In genomic region chr7:144028547-144028946, GRCh38 we compare ENCODE assay signal across 35 cellular contexts. TPM values are rescaled to one million over a fixed set of nuclear protein-coding genes. Genes with fewer than 3 reads are reported as not detected.
"Had no signal": no experiment of that assay in that cellular context is flagged by ENCODE, and none has a peak within 500 bp of the region (broad histone marks: within the 10 kb centered on the region; RNA-seq: fewer than 3 reads in every experiment).

No MANE protein-coding gene starts in this region.

- H3K4me2 ChIP-seq: neural progenitor cell, smooth muscle cell had no signal

- H3K36me3 Mint-ChIP-seq: natural killer cell; neural progenitor cell; stimulated activated memory B cell treated with anti-CD40 and anti-IgM and Interleukin-4, amounts not matched to agents 10 μg/mL and 1 μg/mL and 100 μg/mL, for 72 hours; type B pancreatic cell had no signal

- H3K9ac ChIP-seq: neural progenitor cell, parathyroid adenoma had no signal

- H3K27ac ChIP-seq: neural progenitor cell, ovary, parathyroid adenoma, psoas muscle, skin epidermis, spleen, suprapubic skin, testis, tibial artery, transverse colon, upper lobe of right lung, uterus had no signal

- H3K4me3 Mint-ChIP-seq: natural killer cell; nephron; neural progenitor cell; stimulated activated memory B cell treated with anti-CD40 and anti-IgM and Interleukin-4, amounts not matched to agents 10 μg/mL and 1 μg/mL and 100 μg/mL, for 72 hours; stimulated activated naive CD8-positive, alpha-beta T cell treated with anti-CD3 and anti-CD28 coated beads, Interleukin-15, amount 100 ng/mL, for 72 hours; type B pancreatic cell had no signal

- H3K27me3 ChIP-seq: neural progenitor cell, ovary, spleen, suprapubic skin, testis, tibial artery, transverse colon, upper lobe of right lung, uterus had no signal

- H3K27ac Mint-ChIP-seq: natural killer cell; nephron; neural progenitor cell; progenitor cell of endocrine pancreas; stimulated activated memory B cell treated with anti-CD40 and anti-IgM and Interleukin-4, amounts not matched to agents 10 μg/mL and 1 μg/mL and 100 μg/mL, for 72 hours; stimulated activated naive CD8-positive, alpha-beta T cell treated with anti-CD3 and anti-CD28 coated beads, Interleukin-15, amount 100 ng/mL, for 72 hours; type B pancreatic cell had no signal

- H3K4me1 Mint-ChIP-seq: natural killer cell; nephron; neural progenitor cell; stimulated activated memory B cell treated with anti-CD40 and anti-IgM and Interleukin-4, amounts not matched to agents 10 μg/mL and 1 μg/mL and 100 μg/mL, for 72 hours had no signal

- DNase-seq: natural killer cell; occipital lobe; ovary; psoas muscle; right cardiac atrium; spleen; stimulated activated CD4-positive, alpha-beta T cell treated with anti-CD3 and anti-CD28 coated beads, Interleukin-12 subunit alpha, Interleukin-12 subunit beta, amount 100 ng/mL, for 4 hours; stimulated activated CD4-positive, alpha-beta T cell treated with anti-CD3 and anti-CD28 coated beads, Interleukin-1b, Interleukin-23, amount 100 ng/mL, for 48 hours; stimulated activated CD4-positive, alpha-beta T cell treated with anti-CD3 and anti-CD28 coated beads, Interleukin-4, amount 100 ng/mL, for 1 hour; stimulated activated CD4-positive, alpha-beta T cell treated with anti-CD3 and anti-CD28 coated beads, Interleukin-4, amount 100 ng/mL, for 4 hours; stimulated activated CD8-positive, alpha-beta memory T cell treated with anti-CD3 and anti-CD28 coated beads, Interleukin-4, amount 100 ng/mL, for 48 hours; stimulated activated naive CD4-positive, alpha-beta T cell; stimulated activated naive CD8-positive, alpha-beta T cell treated with anti-CD3 and anti-CD28 coated beads, Interleukin-15, amount 100 ng/mL, for 72 hours; stimulated activated naive CD8-positive, alpha-beta T cell treated with anti-CD3 and anti-CD28 coated beads, Interleukin-15, Interleukin-2, amounts not matched to agents 100 U/mL and 50 U/mL, for 24 hours; substantia nigra; testis; tibial artery; transverse colon; upper lobe of right lung; uterus had no signal

- H2AFZ ChIP-seq: neural progenitor cell, parathyroid adenoma had no signal

- H3K4me1 ChIP-seq: neural progenitor cell, parathyroid adenoma, psoas muscle, spleen, suprapubic skin, testis, transverse colon, upper lobe of right lung, uterus had no signal

- H3K4me3 ChIP-seq: neural progenitor cell, ovary, psoas muscle, skin epidermis, smooth muscle cell, spleen, suprapubic skin, testis, tibial artery, transverse colon, upper lobe of right lung, uterus had no signal

- H3K79me2 ChIP-seq: parathyroid adenoma had no signal

- H3K27me3 Mint-ChIP-seq: progenitor cell of endocrine pancreas, type B pancreatic cell had no signal

- H3K36me3 ChIP-seq: neural progenitor cell, ovary, spleen, suprapubic skin, tibial artery, transverse colon, upper lobe of right lung, uterus had no signal

- ATAC-seq: natural killer cell, psoas muscle, right cardiac atrium, sciatic nerve, upper lobe of right lung had no signal

- H3K9me3 ChIP-seq: ovary, psoas muscle, spleen, suprapubic skin, testis, tibial artery, transverse colon, upper lobe of right lung, uterus had no signal

- H3K9me3 Mint-ChIP-seq: natural killer cell; nephron; neural progenitor cell; stimulated activated memory B cell treated with anti-CD40 and anti-IgM and Interleukin-4, amounts not matched to agents 10 μg/mL and 1 μg/mL and 100 μg/mL, for 72 hours; stimulated activated naive CD8-positive, alpha-beta T cell treated with anti-CD3 and anti-CD28 coated beads, Interleukin-15, amount 100 ng/mL, for 72 hours; type B pancreatic cell had no signal

RNA-seq across cellular contexts. Expression of gene OR2A5, which starts 20.2 kb away (rescaled TPM):
- total RNA-seq: natural killer cell, occipital lobe, osteoblast, ovary, progenitor cell of endocrine pancreas, psoas muscle, renal cortical epithelial cell, right cardiac atrium, sciatic nerve, smooth muscle cell, spleen, suprapubic skin, transverse colon, upper lobe of right lung, urinary bladder, uterus had no signal
- polyA plus RNA-seq: neural cell, ovary, psoas muscle, right cardiac atrium, smooth muscle cell, spleen, urinary bladder had no signal

RNA-seq across cellular contexts. Expression of gene OR6B1, which starts 28.4 kb away (rescaled TPM):
- total RNA-seq: natural killer cell, occipital lobe, osteoblast, ovary, progenitor cell of endocrine pancreas, psoas muscle, renal cortical epithelial cell, right cardiac atrium, sciatic nerve, smooth muscle cell, spleen, suprapubic skin, transverse colon, upper lobe of right lung, urinary bladder, uterus had no signal
- polyA plus RNA-seq: neural cell, ovary, psoas muscle, right cardiac atrium, smooth muscle cell, spleen, thymus, urinary bladder had no signal

RNA-seq across cellular contexts. Expression of gene OR2A25, which starts 41.1 kb away (rescaled TPM):
- total RNA-seq: natural killer cell, occipital lobe, osteoblast, ovary, progenitor cell of endocrine pancreas, psoas muscle, renal cortical epithelial cell, right cardiac atrium, sciatic nerve, smooth muscle cell, spleen, suprapubic skin, transverse colon, upper lobe of right lung, urinary bladder, uterus had no signal
- polyA plus RNA-seq: neural cell, ovary, psoas muscle, right cardiac atrium, smooth muscle cell, spleen, urinary bladder had no signal

RNA-seq across cellular contexts. Expression of gene OR2A12, which starts 57.5 kb away (rescaled TPM):
- total RNA-seq: natural killer cell, occipital lobe, osteoblast, ovary, progenitor cell of endocrine pancreas, psoas muscle, renal cortical epithelial cell, right cardiac atrium, sciatic nerve, smooth muscle cell, spleen, suprapubic skin, transverse colon, upper lobe of right lung, urinary bladder, uterus had no signal
- polyA plus RNA-seq: neural cell, ovary, psoas muscle, right cardiac atrium, smooth muscle cell, spleen, thymus, urinary bladder had no signal
